Comparison of ENCODE assay signal across 8 cellular contexts in the genomic region with DNA sequence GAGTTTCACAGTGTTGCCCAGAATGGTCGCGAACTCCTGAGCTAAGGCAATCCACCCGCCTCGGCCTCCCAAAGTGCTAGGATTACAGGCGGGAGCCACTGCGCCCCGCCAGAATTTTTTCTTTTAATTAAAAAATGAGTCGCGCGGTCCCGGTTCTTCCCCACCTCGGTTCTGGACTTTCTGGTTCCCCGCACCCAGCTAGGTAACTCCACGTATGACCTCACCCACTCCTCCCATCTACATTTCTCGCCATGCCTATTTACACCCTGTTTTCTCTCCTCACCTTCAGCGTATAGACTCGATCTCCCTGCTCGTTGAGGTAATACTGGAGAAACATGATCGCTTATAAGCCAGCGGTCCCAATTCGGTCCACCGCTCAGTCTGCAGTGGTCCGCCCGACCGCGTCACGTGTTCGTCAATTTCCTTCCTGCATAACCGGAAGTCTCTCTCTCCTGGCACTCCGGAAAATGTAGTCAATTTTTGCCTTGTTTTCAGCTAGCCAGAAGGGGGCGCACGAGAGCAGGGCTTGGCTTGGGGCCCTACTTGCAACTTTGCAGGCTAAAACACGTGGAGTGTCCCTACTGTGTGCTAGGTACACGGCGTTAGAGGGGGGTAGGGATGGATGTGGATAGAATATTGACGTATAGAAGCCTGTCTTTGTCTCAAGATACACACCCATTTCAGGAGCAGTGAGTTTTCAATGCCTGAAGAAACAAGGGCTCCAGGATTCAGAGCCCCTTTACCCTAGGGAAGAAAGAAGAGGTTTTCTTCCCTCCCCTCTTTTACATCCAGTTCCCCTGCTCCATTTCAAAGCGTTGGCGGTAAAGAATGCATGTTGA. TPM values are rescaled to one million over a fixed set of nuclear protein-coding genes. Genes with fewer than 3 reads are reported as not detected.
A peak's percentile ranks its signal among the peaks of the same experiment; 100 is the strongest.
DNase-seq lines count a peak whose midpoint lies in the region; ATAC-seq, FAIRE-seq and TF ChIP-seq lines count a peak whose summit lies in the region.

A gene (minus strand): TSS at position 400 of the 839 bp plus-strand sequence. CDS start 63 bp downstream, at position 337.
A gene with protein sequence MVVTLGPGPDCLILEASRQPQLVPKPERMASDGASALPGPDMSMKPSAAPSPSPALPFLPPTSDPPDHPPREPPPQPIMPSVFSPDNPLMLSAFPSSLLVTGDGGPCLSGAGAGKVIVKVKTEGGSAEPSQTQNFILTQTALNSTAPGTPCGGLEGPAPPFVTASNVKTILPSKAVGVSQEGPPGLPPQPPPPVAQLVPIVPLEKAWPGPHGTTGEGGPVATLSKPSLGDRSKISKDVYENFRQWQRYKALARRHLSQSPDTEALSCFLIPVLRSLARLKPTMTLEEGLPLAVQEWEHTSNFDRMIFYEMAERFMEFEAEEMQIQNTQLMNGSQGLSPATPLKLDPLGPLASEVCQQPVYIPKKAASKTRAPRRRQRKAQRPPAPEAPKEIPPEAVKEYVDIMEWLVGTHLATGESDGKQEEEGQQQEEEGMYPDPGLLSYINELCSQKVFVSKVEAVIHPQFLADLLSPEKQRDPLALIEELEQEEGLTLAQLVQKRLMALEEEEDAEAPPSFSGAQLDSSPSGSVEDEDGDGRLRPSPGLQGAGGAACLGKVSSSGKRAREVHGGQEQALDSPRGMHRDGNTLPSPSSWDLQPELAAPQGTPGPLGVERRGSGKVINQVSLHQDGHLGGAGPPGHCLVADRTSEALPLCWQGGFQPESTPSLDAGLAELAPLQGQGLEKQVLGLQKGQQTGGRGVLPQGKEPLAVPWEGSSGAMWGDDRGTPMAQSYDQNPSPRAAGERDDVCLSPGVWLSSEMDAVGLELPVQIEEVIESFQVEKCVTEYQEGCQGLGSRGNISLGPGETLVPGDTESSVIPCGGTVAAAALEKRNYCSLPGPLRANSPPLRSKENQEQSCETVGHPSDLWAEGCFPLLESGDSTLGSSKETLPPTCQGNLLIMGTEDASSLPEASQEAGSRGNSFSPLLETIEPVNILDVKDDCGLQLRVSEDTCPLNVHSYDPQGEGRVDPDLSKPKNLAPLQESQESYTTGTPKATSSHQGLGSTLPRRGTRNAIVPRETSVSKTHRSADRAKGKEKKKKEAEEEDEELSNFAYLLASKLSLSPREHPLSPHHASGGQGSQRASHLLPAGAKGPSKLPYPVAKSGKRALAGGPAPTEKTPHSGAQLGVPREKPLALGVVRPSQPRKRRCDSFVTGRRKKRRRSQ (plus strand): TSS at position 579 of the 839 bp plus-strand sequence. CDS start 382 bp downstream, outside the sequence.

- H3K27ac ChIP-seq in SK-N-SH (ENCODE audit: low read depth in 2 of 2, low read length in 1 of 2) (peak within 1 kb of the TSS; percentile 86 to 93), pancreas (peak within 1 kb of the TSS; percentile 61 to 89 (median 87)), tibial artery (peak within 1 kb of the TSS; percentile 84 to 90)

- H3K9me3 Mint-ChIP-seq in activated naive CD4-positive, alpha-beta T cell treated with anti-CD3 and anti-CD28 coated beads, Interleukin-2, amount 50 U/mL, for 72 hours = no peaks in the 10 kb centered on the region

- CTCF ChIA-PET in SK-N-SH (lab: Yijun Ruan, JAX) = interaction anchor here (0.6 to 2.7 kb wide), 16 partner anchors 10 to 244 kb away, joined by 3 to 18 read pairs (median 5); a partner anchor contains a TSS

- intact Hi-C loops in Right ventricle myocardium inferior (cut with DNase I) = loop anchor here (1.0 to 2.0 kb wide), 2 partner anchors 24 to 102 kb away; a partner anchor contains a TSS
- intact Hi-C loops in pancreas (cut with DNase I) = loop anchor here in 1 of 3 donors (5.0 kb wide), 1 partner anchor 244 kb away; no protein-coding TSS in a partner anchor
- intact Hi-C loops in tibial artery (cut with DNase I; ENCODE audit: low total_unique reads) = loop anchor here (1.0 kb wide), 1 partner anchor 24 kb away; a partner anchor contains a TSS

- peak within 1 kb of the TSS; percentile 82 for H3K4me2 ChIP-seq in SK-N-SH

- H3K9me3 ChIP-seq in SK-N-SH = no peaks in the 10 kb centered on the region
- H3K9me3 ChIP-seq in pancreas = no peaks in the 10 kb centered on the region
- no peaks in the 10 kb centered on the region for H3K9me3 ChIP-seq in tibial artery

- peak; percentile 73 for DNase-seq in NCI-H1092 (lab: John Stamatoyannopoulos, UW)
- DNase-seq in SK-N-SH = peak; percentile 79
- peak; percentile 96 for DNase-seq in activated naive CD4-positive, alpha-beta T cell treated with anti-CD3 and anti-CD28 coated beads, Interleukin-2, amount 50 U/mL, for 72 hours (ENCODE audit: low spot score in 2 of 2)
- DNase-seq in Right ventricle myocardium inferior (ENCODE audit: missing footprints) = peak; percentile 94
- peak; percentile 84 to 97 (median 89) for DNase-seq in pancreas
- peak; percentile 89 to 93 for DNase-seq in tibial artery

- H3K36me3 ChIP-seq in SK-N-SH (replicated peaks in 1 of 2; ENCODE audit: control insufficient read depth in 1 of 2, insufficient read depth in 2 of 2, low read length in 1 of 2) = peaks cover 22 to 36% of the 10 kb centered on the region in 2 experiments
- H3K36me3 ChIP-seq in pancreas = no peaks in the 10 kb centered on the region
- H3K36me3 ChIP-seq in tibial artery = peaks cover 0 to 7% (median 0%) of the 10 kb centered on the region in 3 donors

- H4K20me1 ChIP-seq in SK-N-SH (ENCODE audit: insufficient read depth) = no peaks in the 10 kb centered on the region

- peak within 1 kb of the TSS in 1 of 2 donors; percentile 97 for H3K27ac Mint-ChIP-seq in activated naive CD4-positive, alpha-beta T cell treated with anti-CD3 and anti-CD28 coated beads, Interleukin-2, amount 50 U/mL, for 72 hours

- peaks cover 46% of the 10 kb centered on the region for H3K79me2 ChIP-seq in SK-N-SH (ENCODE audit: insufficient read depth)

- H3K9me2 ChIP-seq in SK-N-SH = no peaks in the 10 kb centered on the region

- POLR2A ChIA-PET in SK-N-SH (lab: Yijun Ruan, JAX) = interaction anchor here (0.9 to 1.6 kb wide), 2 partner anchors 24 to 111 kb away, joined by 3 to 16 read pairs; a partner anchor contains a TSS

- peak within 1 kb of the TSS; percentile 96 for H2AFZ ChIP-seq in SK-N-SH (ENCODE audit: low read depth)

- TF ChIP-seq EP300 in SK-N-SH (IDR thresholded peaks at IDR 0.05; ENCODE audit: borderline replicate concordance in 1 of 2, low read depth in 1 of 2, low read length in 1 of 2) = peak; percentile 27 to 31; a peak in 2 of 4 replicates

- peak; percentile 81 for TF ChIP-seq POLR2A in GM10847 (IDR thresholded peaks at IDR 0.05; ENCODE audit: extremely low read depth, insufficient read length)

- peak within 1 kb of the TSS; percentile 93 for H3K9ac ChIP-seq in SK-N-SH

- H3K4me1 ChIP-seq in SK-N-SH (ENCODE audit: control insufficient read depth in 1 of 2, insufficient read depth in 2 of 2, low read depth in 1 of 2, low read length in 1 of 2) = peaks cover 4 to 5% of the 10 kb centered on the region in 2 experiments; a peak in 3 of 4 replicates
- peaks cover 0 to 9% (median 0%) of the 10 kb centered on the region in 3 donors for H3K4me1 ChIP-seq in pancreas
- H3K4me1 ChIP-seq in tibial artery = peaks cover 0 to 15% (median 11%) of the 10 kb centered on the region in 4 donors

- peaks cover 11 to 20% of the 10 kb centered on the region in 2 donors for H3K36me3 Mint-ChIP-seq in activated naive CD4-positive, alpha-beta T cell treated with anti-CD3 and anti-CD28 coated beads, Interleukin-2, amount 50 U/mL, for 72 hours

- WGBS in SK-N-SH (ENCODE audit: low lambda C conversion rate) = 6% methylated on average over 38 of the region's 38 CpGs
- WGBS in pancreas, 2 donors = 1% methylated on average over 38 of the region's 38 CpGs

- peak within 1 kb of the TSS; percentile 59 to 99 for H3K4me3 ChIP-seq in SK-N-SH (ENCODE audit: low read depth in 2 of 2, low read length in 1 of 2)
- peak within 1 kb of the TSS; percentile 47 to 85 (median 54) for H3K4me3 ChIP-seq in pancreas
- peak within 1 kb of the TSS; percentile 74 to 77 for H3K4me3 ChIP-seq in tibial artery

- H3K27me3 ChIP-seq in SK-N-SH (ENCODE audit: insufficient read depth) (no peaks in the 10 kb centered on the region), pancreas (no peaks in the 10 kb centered on the region), tibial artery (no peaks in the 10 kb centered on the region)

- no peak for FAIRE-seq in pancreas (lab: Jason Lieb, UNC)

- TF ChIP-seq CTCF in SK-N-SH (IDR thresholded peaks at IDR 0.05) (peak; percentile 94), pancreas (IDR thresholded peaks at IDR 0.05) (peak; percentile 84 to 93 (median 91)), tibial artery (IDR thresholded peaks at IDR 0.05) (peak; percentile 92 to 94)

- TF ChIP-seq RAD21 in SK-N-SH (IDR thresholded peaks at IDR 0.05; ENCODE audit: low read length) = peak; percentile 77

- peaks cover 34% of the 10 kb centered on the region for H3F3A ChIP-seq in SK-N-SH (replicated peaks; ENCODE audit: insufficient read depth)

- ATAC-seq in HG02588 (IDR thresholded peaks at IDR 0.05; ENCODE audit: unreplicated experiment) (peak; percentile 83), Right ventricle myocardium inferior (peak; percentile 97), pancreas (peak; percentile 96 to 98 (median 98))
- ATAC-seq in activated naive CD4-positive, alpha-beta T cell treated with anti-CD3 and anti-CD28 coated beads, Interleukin-2, amount 50 U/mL, for 72 hours = peak; percentile 93 to 94

TF ChIP-seq in SK-N-SH, 30 proteins besides CTCF, POLR2A, EP300 and RAD21 (continues in another document):
- TF ChIP-seq RXRA (IDR thresholded peaks at IDR 0.05; ENCODE audit: borderline replicate concordance, low read depth) (no peak), RFX5 (IDR thresholded peaks at IDR 0.05; ENCODE audit: low read length) (no peak; the same call in 1 of the 2 replicates), NFIC (IDR thresholded peaks at IDR 0.05; ENCODE audit: borderline replicate concordance) (peak; percentile 76), GABPA (IDR thresholded peaks at IDR 0.05; ENCODE audit: low read depth) (peak; percentile 93)
- TF ChIP-seq, protein P1, sequence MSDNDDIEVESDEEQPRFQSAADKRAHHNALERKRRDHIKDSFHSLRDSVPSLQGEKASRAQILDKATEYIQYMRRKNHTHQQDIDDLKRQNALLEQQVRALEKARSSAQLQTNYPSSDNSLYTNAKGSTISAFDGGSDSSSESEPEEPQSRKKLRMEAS (IDR thresholded peaks at IDR 0.05; ENCODE audit: low read depth) = peak; percentile 98

RNA-seq across cellular contexts. Expression of the first gene that starts in this region (rescaled TPM):
- polyA plus RNA-seq in SK-N-SH (2012; rRNA removed) = 440 and 583 TPM in 2 replicates
- 418 and 454 TPM in 2 replicates for polyA plus RNA-seq in SK-N-SH (2012; cell fraction: cytosol; rRNA removed)
- polyA plus RNA-seq in SK-N-SH (2012; cell fraction: nucleus; rRNA removed) = 177 and 230 TPM in 2 replicates
- total RNA-seq in activated naive CD4-positive, alpha-beta T cell treated with anti-CD3 and anti-CD28 coated beads, Interleukin-2, amount 50 U/mL, for 72 hours = 100 to 1,000 TPM; 182 to 202 TPM
- total RNA-seq in Right ventricle myocardium inferior = 157 TPM
- 10 to 100 TPM; 23.9 to 53.6 (median 33.8) TPM for total RNA-seq in pancreas
- polyA plus RNA-seq in pancreas = 10 to 100 TPM; 73.4 to 87.9 TPM

RNA-seq across cellular contexts. Expression of the second gene that starts in this region (rescaled TPM):
- polyA plus RNA-seq in SK-N-SH (2012; rRNA removed) = not detected in 2 replicates
- polyA plus RNA-seq in SK-N-SH (2012; cell fraction: cytosol; rRNA removed) = not detected in 2 replicates
- polyA plus RNA-seq in SK-N-SH (2012; cell fraction: nucleus; rRNA removed) = not detected in 2 replicates
- total RNA-seq in activated naive CD4-positive, alpha-beta T cell treated with anti-CD3 and anti-CD28 coated beads, Interleukin-2, amount 50 U/mL, for 72 hours = not detected
- total RNA-seq in Right ventricle myocardium inferior = not detected
- not detected for total RNA-seq in pancreas
- not detected for polyA plus RNA-seq in pancreas

Comparison
In these comparisons a context has a peak if more than half of its experiments do, and no peak if none do; other contexts are left out.
1. Peak in every context shown above with its lines: DNase-seq, ATAC-seq, H3K4me3 ChIP-seq and H3K27ac ChIP-seq.